In genomic region chrY:12593527-12594216, GRCh38 we compare ENCODE assay signal across 23 cellular contexts.
DNase-seq lines count a peak whose midpoint lies in the region; ATAC-seq and TF ChIP-seq lines count a peak whose summit lies in the region.
"Had no signal": no experiment of that assay in that cellular context is flagged by ENCODE, and none has a peak within 500 bp of the region (broad histone marks: within the 10 kb centered on the region; RNA-seq: fewer than 3 reads in every experiment).

No MANE protein-coding gene starts in this region.

- CTCF ChIA-PET in activated CD8-positive, alpha-beta memory T cell treated with anti-CD3 and anti-CD28 coated beads, Interleukin-2, amount 10 ng/mL, durations not matched to agents 7 days and 5 days (lab: Charles Lee): interaction anchor here (0.5 kb wide), 1 partner anchor 59 kb away, joined by 3 read pairs; no protein-coding TSS in a partner anchor
- CTCF ChIA-PET in activated CD8-positive, alpha-beta T cell treated with anti-CD3 and anti-CD28 coated beads, Interleukin-2, amount 10 ng/mL, durations not matched to agents 7 days and 5 days (lab: Charles Lee): interaction anchor here (0.9 to 1.0 kb wide), 2 partner anchors 27 to 41 kb away, joined by 3 to 5 read pairs; no protein-coding TSS in a partner anchor

- H3K36me3 Mint-ChIP-seq in activated CD8-positive, alpha-beta memory T cell treated with anti-CD3 and anti-CD28 coated beads, Interleukin-2, amount 10 ng/mL, durations not matched to agents 7 days and 5 days: peaks cover 29% of the 10 kb centered on the region
- H3K36me3 Mint-ChIP-seq in activated CD8-positive, alpha-beta T cell treated with anti-CD3 and anti-CD28 coated beads, Interleukin-2, amount 10 ng/mL, durations not matched to agents 7 days and 5 days (ENCODE audit: low read depth): peaks cover 50% of the 10 kb centered on the region
- H3K36me3 Mint-ChIP-seq in natural killer cell: no peaks in the 10 kb centered on the region
- H3K36me3 Mint-ChIP-seq: type B pancreatic cell had no signal

- no peak overlapping the region for H3K27ac ChIP-seq in breast epithelium
- H3K27ac ChIP-seq: BLaER1, cardiac muscle cell, GM23248, neutrophil, PC-9, stomach had no signal

- no peaks in the 10 kb centered on the region for H3K27me3 ChIP-seq in breast epithelium
- H3K27me3 ChIP-seq: BLaER1, cardiac muscle cell, neutrophil, stomach had no signal

- intact Hi-C loops in natural killer cell (cut with micrococcal nuclease) (no loop called here), breast epithelium (cut with DNase I; ENCODE audit: low total_unique reads) (no loop called here), posterior cingulate gyrus (cut with DNase I) (no loop called here)

- H3K4me1 Mint-ChIP-seq in activated CD8-positive, alpha-beta memory T cell treated with anti-CD3 and anti-CD28 coated beads, Interleukin-2, amount 10 ng/mL, durations not matched to agents 7 days and 5 days: peaks cover 25% of the 10 kb centered on the region
- H3K4me1 Mint-ChIP-seq in activated CD8-positive, alpha-beta T cell treated with anti-CD3 and anti-CD28 coated beads, Interleukin-2, amount 10 ng/mL, durations not matched to agents 7 days and 5 days (ENCODE audit: low read depth): peaks cover 43% of the 10 kb centered on the region
- peaks cover 0 to 55% of the 10 kb centered on the region in 2 donors for H3K4me1 Mint-ChIP-seq in natural killer cell

- POLR2A ChIA-PET in activated CD8-positive, alpha-beta T cell treated with anti-CD3 and anti-CD28 coated beads, Interleukin-2, amount 10 ng/mL, durations not matched to agents 7 days and 5 days (lab: Charles Lee): interaction anchor here (0.6 to 1.4 kb wide), 3 partner anchors 13 to 868 kb away, joined by 3 to 4 read pairs (median 3); no protein-coding TSS in a partner anchor

- TF ChIP-seq POLR2A in breast epithelium (IDR thresholded peaks at IDR 0.05): no peak

- peak; percentile 86 for ATAC-seq in activated CD8-positive, alpha-beta memory T cell treated with anti-CD3 and anti-CD28 coated beads, Interleukin-2, amount 10 ng/mL, durations not matched to agents 7 days and 5 days
- ATAC-seq in activated CD8-positive, alpha-beta T cell treated with anti-CD3 and anti-CD28 coated beads, Interleukin-2, amount 10 ng/mL, durations not matched to agents 7 days and 5 days: peak; percentile 84
- ATAC-seq in natural killer cell (peak in 2 of 3 donors; percentile 70 to 74), HG03045 (IDR thresholded peaks at IDR 0.05; ENCODE audit: unreplicated experiment) (no peak)

- H3K9me3 Mint-ChIP-seq in activated CD8-positive, alpha-beta memory T cell treated with anti-CD3 and anti-CD28 coated beads, Interleukin-2, amount 10 ng/mL, durations not matched to agents 7 days and 5 days (ENCODE audit: low read depth): peaks cover 4% of the 10 kb centered on the region
- peaks cover 21% of the 10 kb centered on the region for H3K9me3 Mint-ChIP-seq in activated CD8-positive, alpha-beta T cell treated with anti-CD3 and anti-CD28 coated beads, Interleukin-2, amount 10 ng/mL, durations not matched to agents 7 days and 5 days (ENCODE audit: insufficient read depth)
- peaks cover 0 to 7% of the 10 kb centered on the region in 2 donors for H3K9me3 Mint-ChIP-seq in natural killer cell
- H3K9me3 Mint-ChIP-seq: HFFc6, type B pancreatic cell had no signal

- H3K4me3 Mint-ChIP-seq in activated CD8-positive, alpha-beta memory T cell treated with anti-CD3 and anti-CD28 coated beads, Interleukin-2, amount 10 ng/mL, durations not matched to agents 7 days and 5 days: peak overlapping the region; percentile 40
- peak overlapping the region; percentile 46 for H3K4me3 Mint-ChIP-seq in activated CD8-positive, alpha-beta T cell treated with anti-CD3 and anti-CD28 coated beads, Interleukin-2, amount 10 ng/mL, durations not matched to agents 7 days and 5 days
- H3K4me3 Mint-ChIP-seq in natural killer cell: no peak overlapping the region
- H3K4me3 Mint-ChIP-seq: HFFc6, type B pancreatic cell had no signal

- no peaks in the 10 kb centered on the region for H3K36me3 ChIP-seq in breast epithelium
- H3K36me3 ChIP-seq: BLaER1, cardiac muscle cell, neutrophil, stomach had no signal

- no peak overlapping the region for H3K4me3 ChIP-seq in breast epithelium
- H3K4me3 ChIP-seq: BLaER1, cardiac muscle cell, GM23248, PC-9, stomach had no signal

- no peak for TF ChIP-seq CTCF in natural killer cell (IDR thresholded peaks at IDR 0.05)
- TF ChIP-seq CTCF in breast epithelium (IDR thresholded peaks at IDR 0.05): no peak

- peak overlapping the region; percentile 85 for H3K27ac Mint-ChIP-seq in activated CD8-positive, alpha-beta memory T cell treated with anti-CD3 and anti-CD28 coated beads, Interleukin-2, amount 10 ng/mL, durations not matched to agents 7 days and 5 days
- peak overlapping the region; percentile 92 for H3K27ac Mint-ChIP-seq in activated CD8-positive, alpha-beta T cell treated with anti-CD3 and anti-CD28 coated beads, Interleukin-2, amount 10 ng/mL, durations not matched to agents 7 days and 5 days
- peak overlapping the region in 1 of 2 donors; percentile 75 for H3K27ac Mint-ChIP-seq in natural killer cell
- H3K27ac Mint-ChIP-seq: HFFc6, type B pancreatic cell had no signal

- no peaks in the 10 kb centered on the region for H3K4me1 ChIP-seq in breast epithelium
- H3K4me1 ChIP-seq: BLaER1, stomach had no signal

- DNase-seq in activated CD8-positive, alpha-beta memory T cell treated with anti-CD3 and anti-CD28 coated beads, Interleukin-2, amount 10 ng/mL, durations not matched to agents 7 days and 5 days: peak; percentile 72
- no peak for DNase-seq in activated CD8-positive, alpha-beta memory T cell treated with anti-CD3 and anti-CD28 coated beads, Interleukin-2, amount 50 U/mL, for 4 hours
- DNase-seq in HT1080 (ENCODE audit: low read depth) (peak; percentile 32), natural killer cell (no peak), breast epithelium (ENCODE audit: low spot score in 2 of 2) (no peak), posterior cingulate gyrus (no peak)
- peak; percentile 71 for DNase-seq in activated CD8-positive, alpha-beta T cell treated with anti-CD3 and anti-CD28 coated beads, Interleukin-2, amount 10 ng/mL, durations not matched to agents 7 days and 5 days
- DNase-seq: activated T-cell treated with anti-CD3 and anti-CD28 coated beads, Interleukin-2, amount 50 U/mL, for 48 hours; dermis blood vessel endothelial cell; GM23248; HFFc6; NCI-H1930; NCI-H226; NCI-H774; PC-9; SHP77 treated with DMSO at 0.1 percent for 48 hours; stimulated activated CD4-positive, alpha-beta T cell treated with anti-CD3 and anti-CD28 coated beads, Interleukin-4, amount 100 ng/mL, for 24 hours; stomach had no signal

- H3K9me3 ChIP-seq in breast epithelium: no peaks in the 10 kb centered on the region
- H3K9me3 ChIP-seq: BLaER1, neutrophil, stomach had no signal

- H3K27me3 Mint-ChIP-seq in activated CD8-positive, alpha-beta memory T cell treated with anti-CD3 and anti-CD28 coated beads, Interleukin-2, amount 10 ng/mL, durations not matched to agents 7 days and 5 days: no peaks in the 10 kb centered on the region
- H3K27me3 Mint-ChIP-seq in activated CD8-positive, alpha-beta T cell treated with anti-CD3 and anti-CD28 coated beads, Interleukin-2, amount 10 ng/mL, durations not matched to agents 7 days and 5 days (ENCODE audit: low read depth): no peaks in the 10 kb centered on the region
- no peaks in the 10 kb centered on the region for H3K27me3 Mint-ChIP-seq in natural killer cell (ENCODE audit: low read depth in 2 of 2)
- H3K27me3 Mint-ChIP-seq: type B pancreatic cell had no signal

Comparison
In these comparisons a context has a peak if more than half of its experiments do, and no peak if none do; other contexts are left out.
1. DNase-seq: peak in activated CD8-positive, alpha-beta memory T cell treated with anti-CD3 and anti-CD28 coated beads, Interleukin-2, amount 10 ng/mL, durations not matched to agents 7 days and 5 days (single experiment), HT1080 (single experiment) and activated CD8-positive, alpha-beta T cell treated with anti-CD3 and anti-CD28 coated beads, Interleukin-2, amount 10 ng/mL, durations not matched to agents 7 days and 5 days (single experiment); none in activated CD8-positive, alpha-beta memory T cell treated with anti-CD3 and anti-CD28 coated beads, Interleukin-2, amount 50 U/mL, for 4 hours (single experiment), natural killer cell (single experiment), breast epithelium (0 of 2) and posterior cingulate gyrus (0 of 10).